8 cellular contexts compared by ENCODE assay signal in the genomic region with DNA sequence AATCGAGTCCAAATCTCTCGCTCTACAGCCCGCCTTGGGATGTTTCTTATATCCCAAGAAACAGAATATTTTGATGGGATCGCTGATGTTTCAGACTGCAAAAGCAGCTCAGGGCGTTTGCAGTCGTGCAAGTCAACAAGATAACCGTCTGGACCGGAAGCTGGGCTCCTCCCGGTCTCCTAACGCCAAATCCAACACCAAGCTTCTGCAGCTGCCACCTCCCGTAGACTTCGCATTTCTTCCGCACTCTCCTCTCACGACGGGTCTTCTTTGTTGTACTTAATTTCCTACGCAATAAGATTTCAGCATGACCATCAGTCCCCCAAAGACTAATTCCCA. TPM values are rescaled to one million over a fixed set of nuclear protein-coding genes. Genes with fewer than 3 reads are reported as not detected.
A peak's percentile ranks its signal among the peaks of the same experiment; 100 is the strongest.
DNase-seq lines count a peak whose midpoint lies in the region; ATAC-seq and TF ChIP-seq lines count a peak whose summit lies in the region.
"Not testable (repeated sequence)": the region's sequence is repeated elsewhere in the genome, so short reads cannot be mapped to it uniquely, and the experiment has no call there.

No MANE protein-coding gene starts in this region.

- H3K27ac ChIP-seq in cingulate gyrus (ENCODE audit: low read depth, low read length) (peak overlapping the region; percentile 73), osteoblast (ENCODE audit: low read depth, low read length) (peak overlapping the region; percentile 91)
- not testable (repeated sequence) for H3K27ac ChIP-seq in urinary bladder (ENCODE audit: low read depth)

- POLR2A ChIA-PET in activated B cell treated with CpG ODN at 0.5 μM for 24 hours (lab: Charles Lee): not testable (repeated sequence)

- not testable (repeated sequence) for H3K36me3 Mint-ChIP-seq in activated B cell treated with CpG ODN at 0.5 μM for 24 hours (ENCODE audit: low read depth)

- not testable (repeated sequence) for DNase-seq in HFF-Myc (ENCODE audit: extremely low read depth, low read depth); osteoblast (ENCODE audit: insufficient read length, low spot score, missing footprints)
- DNase-seq in activated B cell treated with CpG ODN at 0.5 μM for 24 hours: peak; percentile 20

- CTCF ChIA-PET in activated B cell treated with CpG ODN at 0.5 μM for 24 hours (lab: Charles Lee): not testable (repeated sequence)

- H3K4me1 ChIP-seq in iPS-15b (ENCODE audit: control insufficient read depth, insufficient read depth, low read length); osteoblast (ENCODE audit: insufficient read depth, low read length); urinary bladder (ENCODE audit: insufficient read depth): not testable (repeated sequence)

- WGBS in urinary bladder: under 1% methylated on average over 11 of the region's 16 CpGs

- peak overlapping the region; percentile 47 for H3K9ac ChIP-seq in iPS-15b (ENCODE audit: low read depth, low read length)

- H3K79me2 ChIP-seq in osteoblast (ENCODE audit: insufficient read depth, low read length): peaks cover 37% of the 10 kb centered on the region

- not testable (repeated sequence) for H3K27me3 Mint-ChIP-seq in activated B cell treated with CpG ODN at 0.5 μM for 24 hours

- H3K27me3 ChIP-seq in iPS-15b (ENCODE audit: control insufficient read depth, insufficient read depth, low read length); osteoblast (ENCODE audit: insufficient read depth, low read length): not testable (repeated sequence)

- H3K9me3 Mint-ChIP-seq in activated B cell treated with CpG ODN at 0.5 μM for 24 hours: not testable (repeated sequence)

- not testable (repeated sequence) for H4K20me1 ChIP-seq in osteoblast (ENCODE audit: insufficient read depth, low read length)

- H3K4me3 ChIP-seq in HFF-Myc (replicated peaks; ENCODE audit: low read depth, low read length): peak overlapping the region; percentile 64
- peak overlapping the region; percentile 62 for H3K4me3 ChIP-seq in iPS-15b (ENCODE audit: low read depth, low read length)
- peak overlapping the region; percentile 78 for H3K4me3 ChIP-seq in osteoblast (ENCODE audit: insufficient read depth, low read length)
- H3K4me3 ChIP-seq in urinary bladder (ENCODE audit: low read depth, low read length): peak overlapping the region; percentile 49

- H3K4me3 Mint-ChIP-seq in activated B cell treated with CpG ODN at 0.5 μM for 24 hours: peak overlapping the region; percentile 96

- ATAC-seq in GM18868 (IDR thresholded peaks at IDR 0.05; ENCODE audit: unreplicated experiment) (peak; percentile 22), HG03520 (IDR thresholded peaks at IDR 0.05; ENCODE audit: unreplicated experiment) (peak; percentile 21), activated B cell treated with CpG ODN at 0.5 μM for 24 hours (ENCODE audit: low read depth) (peak; percentile 11)

- peak overlapping the region; percentile 92 for H3K27ac Mint-ChIP-seq in activated B cell treated with CpG ODN at 0.5 μM for 24 hours

- H3K36me3 ChIP-seq in iPS-15b (ENCODE audit: control insufficient read depth, insufficient read depth, low read length); osteoblast (ENCODE audit: insufficient read depth, low read length); urinary bladder (ENCODE audit: insufficient read depth): not testable (repeated sequence)

- peak overlapping the region; percentile 79 for H3K4me2 ChIP-seq in osteoblast (ENCODE audit: insufficient read depth, low read length)

- H3K4me1 Mint-ChIP-seq in activated B cell treated with CpG ODN at 0.5 μM for 24 hours: peaks cover 16% of the 10 kb centered on the region

- TF ChIP-seq CTCF in HFF-Myc (IDR thresholded peaks at IDR 0.05; ENCODE audit: low read depth, low read length, missing control alignments); activated B cell treated with CpG ODN at 0.5 μM for 24 hours (IDR thresholded peaks at IDR 0.05); osteoblast (IDR thresholded peaks at IDR 0.05; ENCODE audit: extremely low read depth, low read depth, low read length): not testable (repeated sequence)

- intact Hi-C loops in activated B cell treated with CpG ODN at 0.5 μM for 24 hours (cut with micrococcal nuclease): not testable (repeated sequence)

- H3K9me3 ChIP-seq in iPS-15b (ENCODE audit: control insufficient read depth, insufficient read depth, low read length); osteoblast (ENCODE audit: low read depth, low read length): not testable (repeated sequence)

- peak overlapping the region; percentile 83 for H2AFZ ChIP-seq in osteoblast (ENCODE audit: low read length)

RNA-seq across cellular contexts. Expression of a gene that starts 0.6 kb away (rescaled TPM):
- total RNA-seq in activated B cell treated with CpG ODN at 0.5 μM for 24 hours (5.3 and 7.5 TPM in 2 replicates), osteoblast (7.2 and 8.8 TPM in 2 replicates), urinary bladder (41.8 TPM)
- polyA plus RNA-seq in urinary bladder: 1.5 TPM

RNA-seq across cellular contexts. Expression of a gene that starts 21.4 kb away (rescaled TPM):
- total RNA-seq in activated B cell treated with CpG ODN at 0.5 μM for 24 hours: 4.3 and 5.6 TPM in 2 replicates
- total RNA-seq in osteoblast: 4.7 and 5.0 TPM in 2 replicates
- 22.3 TPM for total RNA-seq in urinary bladder
- polyA plus RNA-seq in urinary bladder: 5.5 TPM

RNA-seq across cellular contexts. Expression of a gene that starts 26.8 kb away (rescaled TPM):
- total RNA-seq in activated B cell treated with CpG ODN at 0.5 μM for 24 hours (0.27 TPM in 1 of 2 replicates, not detected in the other), osteoblast (6.8 and 9.0 TPM in 2 replicates), urinary bladder (14.9 TPM)
- polyA plus RNA-seq in urinary bladder: 2.4 TPM
